Comparison of ENCODE assay signal across 15 cellular contexts in genomic region chr15:37361621-37362020, GRCh38.
DNase-seq lines count a peak whose midpoint lies in the region; ATAC-seq lines count a peak whose summit lies in the region.
"Had no signal": no experiment of that assay in that cellular context is flagged by ENCODE, and none has a peak within 500 bp of the region (broad histone marks: within the 10 kb centered on the region; RNA-seq: fewer than 3 reads in every experiment).

No MANE protein-coding gene starts in this region.

- H3K36me3 ChIP-seq in HAP-1 (replicated peaks), result no peaks in the 10 kb centered on the region
- H3K36me3 ChIP-seq in MG63, result no peaks in the 10 kb centered on the region
- H3K36me3 ChIP-seq in Karpas-422 (ENCODE audit: insufficient read depth, low read length), result no peaks in the 10 kb centered on the region
- H3K36me3 ChIP-seq: BE2C had no signal

- no peak overlapping the region for H3K9ac ChIP-seq in Karpas-422 (ENCODE audit: low read length)
- H3K9ac ChIP-seq: GM23248 had no signal

- DNase-seq in HAP-1 (ENCODE audit: low spot score in 2 of 2) (peak; percentile 64 to 92), NCI-H82 treated with DMSO at 0.1 percent for 48 hours (lab: John Stamatoyannopoulos, UW; ENCODE audit: unreplicated experiment) (peak; percentile 41), caudate nucleus (lab: John Stamatoyannopoulos, UW) (peak in 2 of 61 donors; percentile 0 to 1), retina (peak; percentile 51), MG63 (no peak), Karpas-422 (no peak)
- DNase-seq: BE2C; C1 segment of cervical spinal cord; Caco-2; CD4-positive, CD25-positive, alpha-beta regulatory T cell; GM23248; HFFc6; IMR-90 had no signal

- H3K27ac ChIP-seq in caudate nucleus (ENCODE audit: low read depth, low read length) (peak overlapping the region; percentile 21), Karpas-422 (ENCODE audit: low read length) (no peak overlapping the region)
- H3K27ac ChIP-seq: GM23248 had no signal

- peaks cover 52% of the 10 kb centered on the region for H3K4me1 ChIP-seq in HAP-1
- H3K4me1 ChIP-seq in Karpas-422 (ENCODE audit: low read length), result no peaks in the 10 kb centered on the region
- H3K4me1 ChIP-seq: Caco-2 had no signal

- H3K4me2 ChIP-seq in Karpas-422 (ENCODE audit: low read depth, low read length, poor library complexity, severe bottlenecking), result no peak overlapping the region

- no peaks in the 10 kb centered on the region for H3K79me2 ChIP-seq in Karpas-422 (ENCODE audit: low read length)

- no peak overlapping the region for H2AFZ ChIP-seq in Karpas-422 (ENCODE audit: low read length)
- H2AFZ ChIP-seq: GM23248 had no signal

- no peaks in the 10 kb centered on the region for H3K9me2 ChIP-seq in Karpas-422 (replicated peaks; ENCODE audit: insufficient read depth, low read length)

- ATAC-seq in HG03565 (IDR thresholded peaks at IDR 0.05; ENCODE audit: unreplicated experiment), result no peak
- ATAC-seq: HCT116 had no signal

- H3K9me3 ChIP-seq in HAP-1, result no peaks in the 10 kb centered on the region
- H3K9me3 ChIP-seq in MG63, result no peaks in the 10 kb centered on the region
- no peaks in the 10 kb centered on the region for H3K9me3 ChIP-seq in Karpas-422 (ENCODE audit: low read length)
- H3K9me3 ChIP-seq: BE2C, Caco-2 had no signal

- in situ Hi-C loops in HAP-1 (cut with MboI; ENCODE audit: low sequenced_read_pairs), result no loop called here

- H3K27me3 ChIP-seq in HAP-1 (ENCODE audit: low read depth) (no peaks in the 10 kb centered on the region), MG63 (no peaks in the 10 kb centered on the region), Karpas-422 (ENCODE audit: low read length) (no peaks in the 10 kb centered on the region)
- H3K27me3 ChIP-seq: BE2C had no signal

- no peaks in the 10 kb centered on the region for H4K20me1 ChIP-seq in Karpas-422 (ENCODE audit: insufficient read depth, low read depth, low read length)

- H3K4me3 ChIP-seq in HAP-1 (no peak overlapping the region), MG63 (no peak overlapping the region), Karpas-422 (ENCODE audit: low read length) (no peak overlapping the region)
- H3K4me3 ChIP-seq: GM23248 had no signal

Comparison
In these comparisons a context has a peak if more than half of its experiments do, and no peak if none do; other contexts are left out.
1. DNase-seq: peak in HAP-1 (2 of 2), NCI-H82 treated with DMSO at 0.1 percent for 48 hours (single experiment) and retina (single experiment); none in MG63 (single experiment) and Karpas-422 (single experiment).